34 cellular contexts compared by ENCODE assay signal in the genomic region with DNA sequence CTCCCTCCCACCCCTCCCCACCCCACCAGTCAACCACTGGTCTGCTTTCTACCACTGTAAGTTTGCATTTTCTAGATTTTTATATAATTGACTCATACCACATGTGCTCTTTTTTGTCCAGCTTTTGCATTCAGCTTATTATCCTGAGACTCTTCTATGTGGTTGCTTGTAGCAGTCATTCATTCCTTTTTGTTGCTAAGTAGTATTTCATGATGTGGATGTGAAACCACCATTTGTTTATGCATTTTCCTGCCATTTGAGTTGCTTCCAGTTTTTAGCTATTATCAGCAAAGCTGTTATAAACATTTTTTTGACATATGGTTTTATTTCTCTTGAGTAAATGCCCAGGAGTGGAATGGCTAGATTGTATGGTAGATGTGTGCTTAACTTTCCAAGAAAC.
"Had no signal": no experiment of that assay in that cellular context is flagged by ENCODE, and none has a peak within 500 bp of the region (broad histone marks: within the 10 kb centered on the region; RNA-seq: fewer than 3 reads in every experiment).

No MANE protein-coding gene starts in this region.

- H3K4me3 Mint-ChIP-seq: activated naive CD4-positive, alpha-beta T cell treated with anti-CD3 and anti-CD28 coated beads, Interleukin-2, amount 10 ng/mL, durations not matched to agents 7 days and 5 days; activated naive CD8-positive, alpha-beta T cell treated with anti-CD3 and anti-CD28 coated beads, Interleukin-2, amount 10 ng/mL, durations not matched to agents 7 days and 5 days; activated T-helper 1 cell treated with anti-CD3 and anti-CD28 coated beads, Interleukin-12 subunit alpha, Interleukin-12 subunit beta, Interleukin-2, Interleukin-4 antibody, amounts not matched to agents 30 ng/mL and 10 ng/mL and 1 ng/mL, durations not matched to agents 14 hours and 24 hours and 36 hours; naive thymus-derived CD8-positive, alpha-beta T cell; neural crest cell; stimulated activated effector memory CD8-positive, alpha-beta T cell treated with anti-CD3 and anti-CD28 coated beads, Interleukin-12 subunit alpha, Interleukin-12 subunit beta, amount 100 ng/mL, for 72 hours; stimulated activated naive CD8-positive, alpha-beta T cell treated with anti-CD3 and anti-CD28 coated beads, Interleukin-15, amount 100 ng/mL, for 72 hours; T-helper 17 cell had no signal

- H3K36me3 ChIP-seq: breast epithelium, gastroesophageal sphincter, pancreas, prostate gland, upper lobe of left lung, vagina, WERI-Rb-1 had no signal

- H3K4me3 ChIP-seq: breast epithelium, gastroesophageal sphincter, pancreas, prostate gland, upper lobe of left lung, vagina had no signal

- DNase-seq: activated CD4-positive, alpha-beta T cell treated with anti-CD3 and anti-CD28 coated beads for 48 hours; activated CD4-positive, alpha-beta T cell treated with anti-CD3 and anti-CD28 coated beads, Interleukin-2, amount 50 U/mL, for 48 hours; activated CD8-positive, alpha-beta memory T cell treated with anti-CD3 and anti-CD28 coated beads, Interleukin-2, amount 50 U/mL, for 4 hours; activated gamma-delta T cell; activated naive CD4-positive, alpha-beta T cell treated with anti-CD3 and anti-CD28 coated beads, Interleukin-2, amount 10 ng/mL, durations not matched to agents 7 days and 5 days; activated naive CD8-positive, alpha-beta T cell treated with anti-CD3 and anti-CD28 coated beads, Interleukin-2, amount 10 ng/mL, durations not matched to agents 7 days and 5 days; activated T-cell treated with anti-CD3 and anti-CD28 coated beads, Interleukin-2, amount 50 U/mL, for 1 hour; amniotic stem cell; central memory CD4-positive, alpha-beta T cell; hippocampal formation; left colon; mammary epithelial cell; midbrain; nucleus accumbens; retina; small intestine; stimulated activated CD4-positive, alpha-beta T cell treated with anti-CD3 and anti-CD28 coated beads, Interleukin-4, amount 100 ng/mL, for 24 hours; stimulated activated naive CD8-positive, alpha-beta T cell treated with anti-CD3 and anti-CD28 coated beads, Interleukin-15, amount 100 ng/mL, for 72 hours; substantia nigra; T-helper 17 cell; T1000; upper lobe of left lung; WERI-Rb-1 had no signal

- H3K27ac ChIP-seq: breast epithelium, gastroesophageal sphincter, pancreas, prostate gland, upper lobe of left lung, vagina, WERI-Rb-1 had no signal

- H3K4me1 Mint-ChIP-seq: activated naive CD4-positive, alpha-beta T cell treated with anti-CD3 and anti-CD28 coated beads, Interleukin-2, amount 10 ng/mL, durations not matched to agents 7 days and 5 days; activated naive CD8-positive, alpha-beta T cell treated with anti-CD3 and anti-CD28 coated beads, Interleukin-2, amount 10 ng/mL, durations not matched to agents 7 days and 5 days; naive thymus-derived CD8-positive, alpha-beta T cell; neural crest cell; stimulated activated effector memory CD8-positive, alpha-beta T cell treated with anti-CD3 and anti-CD28 coated beads, Interleukin-12 subunit alpha, Interleukin-12 subunit beta, amount 100 ng/mL, for 72 hours; stimulated activated naive CD8-positive, alpha-beta T cell treated with anti-CD3 and anti-CD28 coated beads, Interleukin-15, amount 100 ng/mL, for 72 hours had no signal

- FAIRE-seq: endothelial cell of umbilical vein, kidney, pancreas, small intestine had no signal

- H3K27me3 ChIP-seq: breast epithelium, pancreas, upper lobe of left lung, vagina had no signal

- H3K27ac Mint-ChIP-seq: activated naive CD4-positive, alpha-beta T cell treated with anti-CD3 and anti-CD28 coated beads, Interleukin-2, amount 10 ng/mL, durations not matched to agents 7 days and 5 days; activated naive CD8-positive, alpha-beta T cell treated with anti-CD3 and anti-CD28 coated beads, Interleukin-2, amount 10 ng/mL, durations not matched to agents 7 days and 5 days; activated T-helper 1 cell treated with anti-CD3 and anti-CD28 coated beads, Interleukin-12 subunit alpha, Interleukin-12 subunit beta, Interleukin-2, Interleukin-4 antibody, amounts not matched to agents 30 ng/mL and 10 ng/mL and 1 ng/mL, durations not matched to agents 14 hours and 24 hours and 36 hours; naive thymus-derived CD8-positive, alpha-beta T cell; stimulated activated effector memory CD8-positive, alpha-beta T cell treated with anti-CD3 and anti-CD28 coated beads, Interleukin-12 subunit alpha, Interleukin-12 subunit beta, amount 100 ng/mL, for 72 hours; stimulated activated naive CD8-positive, alpha-beta T cell treated with anti-CD3 and anti-CD28 coated beads, Interleukin-15, amount 100 ng/mL, for 72 hours; T-helper 17 cell had no signal

- H3K9me3 ChIP-seq: breast epithelium, gastroesophageal sphincter, pancreas, prostate gland, upper lobe of left lung, vagina had no signal

- H3K9me3 Mint-ChIP-seq: activated naive CD4-positive, alpha-beta T cell treated with anti-CD3 and anti-CD28 coated beads, Interleukin-2, amount 10 ng/mL, durations not matched to agents 7 days and 5 days; activated naive CD8-positive, alpha-beta T cell treated with anti-CD3 and anti-CD28 coated beads, Interleukin-2, amount 10 ng/mL, durations not matched to agents 7 days and 5 days; activated T-helper 1 cell treated with anti-CD3 and anti-CD28 coated beads, Interleukin-12 subunit alpha, Interleukin-12 subunit beta, Interleukin-2, Interleukin-4 antibody, amounts not matched to agents 30 ng/mL and 10 ng/mL and 1 ng/mL, durations not matched to agents 14 hours and 24 hours and 36 hours; naive thymus-derived CD8-positive, alpha-beta T cell; neural crest cell; stimulated activated effector memory CD8-positive, alpha-beta T cell treated with anti-CD3 and anti-CD28 coated beads, Interleukin-12 subunit alpha, Interleukin-12 subunit beta, amount 100 ng/mL, for 72 hours; stimulated activated naive CD8-positive, alpha-beta T cell treated with anti-CD3 and anti-CD28 coated beads, Interleukin-15, amount 100 ng/mL, for 72 hours had no signal

- H3K4me1 ChIP-seq: breast epithelium, pancreas, prostate gland, vagina had no signal

- H3K36me3 Mint-ChIP-seq: activated naive CD4-positive, alpha-beta T cell treated with anti-CD3 and anti-CD28 coated beads, Interleukin-2, amount 10 ng/mL, durations not matched to agents 7 days and 5 days; activated naive CD8-positive, alpha-beta T cell treated with anti-CD3 and anti-CD28 coated beads, Interleukin-2, amount 10 ng/mL, durations not matched to agents 7 days and 5 days; naive thymus-derived CD8-positive, alpha-beta T cell; stimulated activated effector memory CD8-positive, alpha-beta T cell treated with anti-CD3 and anti-CD28 coated beads, Interleukin-12 subunit alpha, Interleukin-12 subunit beta, amount 100 ng/mL, for 72 hours had no signal
